In the genomic region with DNA sequence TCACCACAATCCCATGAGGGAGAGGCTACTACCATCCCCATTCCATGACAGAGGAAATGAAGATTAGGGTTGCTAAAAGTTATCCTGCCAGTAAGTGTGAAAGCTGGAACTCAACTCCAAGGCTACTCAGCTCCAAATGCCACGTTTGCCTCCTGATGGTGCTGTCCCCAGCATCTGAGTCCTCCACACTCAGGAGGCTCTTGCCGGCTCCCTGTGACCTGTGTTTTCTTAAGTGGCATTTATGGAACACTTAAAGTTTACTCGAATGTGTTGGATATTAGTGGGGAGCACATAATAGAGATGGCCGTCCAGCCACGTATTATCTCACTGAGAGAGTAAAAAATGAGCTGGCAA, we compare ENCODE assay signal across 24 cellular contexts.
"Had no signal": no experiment of that assay in that cellular context is flagged by ENCODE, and none has a peak within 500 bp of the region (broad histone marks: within the 10 kb centered on the region; RNA-seq: fewer than 3 reads in every experiment).

No MANE protein-coding gene starts in this region.

- H3K4me1 Mint-ChIP-seq: mesothelial cell of epicardium; naive thymus-derived CD4-positive, alpha-beta T cell; stimulated activated naive B cell treated with anti-CD40 and anti-IgM and Interleukin-4, amounts not matched to agents 10 μg/mL and 1 μg/mL and 100 μg/mL, for 72 hours had no signal

- H3K27ac ChIP-seq: hepatocyte, ovary, prostate gland, right atrium auricular region, right lobe of liver, skin epidermis, stomach, testis, tibial artery, upper lobe of right lung had no signal

- ATAC-seq: naive thymus-derived CD4-positive, alpha-beta T cell; natural killer cell treated with Interleukin-12 subunit alpha and Interleukin-12 subunit beta and Interleukin-15 and Interleukin-18, amount 100 ng/mL, for 72 hours; stimulated activated naive B cell treated with anti-CD40 and anti-IgM and Interleukin-4, amounts not matched to agents 10 μg/mL and 1 μg/mL and 100 μg/mL, for 72 hours; stimulated activated naive CD8-positive, alpha-beta T cell treated with anti-CD3 and anti-CD28 coated beads, Interleukin-15, Interleukin-2, amounts not matched to agents 100 U/mL and 50 U/mL, for 24 hours had no signal

- H3K9me3 Mint-ChIP-seq: mesothelial cell of epicardium had no signal

- H3K27me3 ChIP-seq: hepatocyte, ovary, right atrium auricular region, right lobe of liver, testis had no signal

- H3K27me3 Mint-ChIP-seq: natural killer cell treated with Interleukin-12 subunit alpha and Interleukin-12 subunit beta and Interleukin-15 and Interleukin-18, amount 100 ng/mL, for 72 hours had no signal

- H3K27ac Mint-ChIP-seq: mesothelial cell of epicardium; naive thymus-derived CD4-positive, alpha-beta T cell; natural killer cell treated with Interleukin-12 subunit alpha and Interleukin-12 subunit beta and Interleukin-15 and Interleukin-18, amount 100 ng/mL, for 72 hours; stimulated activated naive B cell treated with anti-CD40 and anti-IgM and Interleukin-4, amounts not matched to agents 10 μg/mL and 1 μg/mL and 100 μg/mL, for 72 hours had no signal

- H3K36me3 ChIP-seq: left ventricle myocardium inferior, ovary, prostate gland, right atrium auricular region, right lobe of liver, stomach, tibial artery, upper lobe of right lung had no signal

- H3K4me1 ChIP-seq: prostate gland, right lobe of liver, testis, tibial artery, upper lobe of right lung had no signal

- DNase-seq: islet precursor cell; mesendoderm; naive thymus-derived CD4-positive, alpha-beta T cell; right lobe of liver; stimulated activated CD4-positive, alpha-beta T cell treated with anti-CD3 and anti-CD28 coated beads, Interleukin-12 subunit alpha, Interleukin-12 subunit beta, amount 100 ng/mL, for 4 hours; stimulated activated CD4-positive, alpha-beta T cell treated with anti-CD3 and anti-CD28 coated beads, Interleukin-15, amount 100 ng/mL, for 24 hours; stimulated activated CD4-positive, alpha-beta T cell treated with anti-CD3 and anti-CD28 coated beads, Interleukin-2, amount 100 ng/mL, for 24 hours; stimulated activated CD4-positive, alpha-beta T cell treated with anti-CD3 and anti-CD28 coated beads, Interleukin-4, amount 100 ng/mL, for 1 hour; stimulated activated naive B cell treated with anti-CD40 and anti-IgM and Interleukin-4, amounts not matched to agents 10 μg/mL and 1 μg/mL and 100 μg/mL, for 72 hours; stimulated activated naive CD8-positive, alpha-beta T cell treated with anti-CD3 and anti-CD28 coated beads, Interleukin-15, Interleukin-2, amounts not matched to agents 100 U/mL and 50 U/mL, for 24 hours; stomach; testis; tibial artery; trophoblast cell; upper lobe of right lung had no signal

- H3K4me3 Mint-ChIP-seq: mesothelial cell of epicardium; naive thymus-derived CD4-positive, alpha-beta T cell; natural killer cell treated with Interleukin-12 subunit alpha and Interleukin-12 subunit beta and Interleukin-15 and Interleukin-18, amount 100 ng/mL, for 72 hours; stimulated activated naive B cell treated with anti-CD40 and anti-IgM and Interleukin-4, amounts not matched to agents 10 μg/mL and 1 μg/mL and 100 μg/mL, for 72 hours had no signal

- H3K4me3 ChIP-seq: hepatocyte, left ventricle myocardium inferior, lung, ovary, prostate gland, right atrium auricular region, right lobe of liver, skin epidermis, stomach, testis, tibial artery, upper lobe of right lung had no signal

- H3K36me3 Mint-ChIP-seq: mesothelial cell of epicardium; naive thymus-derived CD4-positive, alpha-beta T cell; natural killer cell treated with Interleukin-12 subunit alpha and Interleukin-12 subunit beta and Interleukin-15 and Interleukin-18, amount 100 ng/mL, for 72 hours; stimulated activated naive B cell treated with anti-CD40 and anti-IgM and Interleukin-4, amounts not matched to agents 10 μg/mL and 1 μg/mL and 100 μg/mL, for 72 hours had no signal

- H3K9me3 ChIP-seq: left ventricle myocardium inferior, ovary, prostate gland, right atrium auricular region, right lobe of liver, testis, tibial artery, upper lobe of right lung had no signal
